21 cellular contexts compared by ENCODE assay signal in genomic region chr16:84374160-84374489, GRCh38. TPM values are rescaled to one million over a fixed set of nuclear protein-coding genes. Genes with fewer than 3 reads are reported as not detected.
DNase-seq lines count a peak whose midpoint lies in the region; ATAC-seq and TF ChIP-seq lines count a peak whose summit lies in the region.
"Had no signal": no experiment of that assay in that cellular context is flagged by ENCODE, and none has a peak within 500 bp of the region (broad histone marks: within the 10 kb centered on the region; RNA-seq: fewer than 3 reads in every experiment).

No MANE protein-coding gene starts in this region.

- H3K36me3 Mint-ChIP-seq in brain: no peaks in the 10 kb centered on the region
- no peaks in the 10 kb centered on the region for H3K36me3 Mint-ChIP-seq in H9 (ENCODE audit: insufficient read depth in 1 of 3, low read depth in 3 of 3)
- H3K36me3 Mint-ChIP-seq: CD8-positive, alpha-beta T cell had no signal

- no peak overlapping the region for H3K4me2 ChIP-seq in H9 (ENCODE audit: insufficient read depth, insufficient read length, low read length)

- TF ChIP-seq CTCF in brain (conservative IDR thresholded peaks at IDR 0.05): no peak
- TF ChIP-seq CTCF in neutrophil (IDR thresholded peaks at IDR 0.05): no peak
- no peak for TF ChIP-seq CTCF in H9 (conservative IDR thresholded peaks at IDR 0.05)

- H3K56ac ChIP-seq in H9 (ENCODE audit: insufficient read length, low read depth, low read length): no peak overlapping the region

- no peak overlapping the region for H3K18ac ChIP-seq in H9 (ENCODE audit: insufficient read length, low read depth, low read length)

- ATAC-seq in activated CD4-positive, CD25-positive, alpha-beta regulatory T cell treated with anti-CD3 and anti-CD28 coated beads, Interleukin-2, amount 50 U/mL, for 24 hours: peak; percentile 60 to 67
- ATAC-seq: CD8-positive, alpha-beta T cell; HCT116; K562; Right ventricle myocardium inferior had no signal

- no peaks in the 10 kb centered on the region for H3K36me3 ChIP-seq in neutrophil
- H3K36me3 ChIP-seq: Peyer's patch had no signal

- no peak overlapping the region for H2BK20ac ChIP-seq in H9 (ENCODE audit: low read depth, low read length, poor library complexity, severe bottlenecking)

- H2AK5ac ChIP-seq in H9 (ENCODE audit: insufficient read length, low read length): no peak overlapping the region

- H3K9ac ChIP-seq in H9 (ENCODE audit: extremely low read depth, insufficient read length, low read length): no peak overlapping the region

- H2BK120ac ChIP-seq in H9 (ENCODE audit: low read depth, low read length, poor library complexity, severe bottlenecking): no peak overlapping the region

- H3K79me2 ChIP-seq in H9 (ENCODE audit: insufficient read depth, low read length): no peaks in the 10 kb centered on the region

- peaks cover 38% of the 10 kb centered on the region for H3K4me1 Mint-ChIP-seq in brain
- peaks cover 14 to 27% of the 10 kb centered on the region in 2 experiments for H3K4me1 Mint-ChIP-seq in H9

- H3K9me3 ChIP-seq in neutrophil: no peaks in the 10 kb centered on the region
- no peaks in the 10 kb centered on the region for H3K9me3 ChIP-seq in H9 (ENCODE audit: control insufficient read depth, low read depth, low read length)
- H3K9me3 ChIP-seq: Peyer's patch had no signal

- H3K27me3 Mint-ChIP-seq in brain (peaks cover 16% of the 10 kb centered on the region), H9 (ENCODE audit: low read depth) (peaks cover 20% of the 10 kb centered on the region)

- no peak overlapping the region for H2AFZ ChIP-seq in H9 (ENCODE audit: low read length)

- H3T11ph ChIP-seq in H9 (ENCODE audit: low read length): no peak overlapping the region

- no peak overlapping the region for H2BK15ac ChIP-seq in H9 (ENCODE audit: low read depth, low read length)

- peak overlapping the region in 2 of 5 experiments; percentile 15 to 56 for H3K4me3 Mint-ChIP-seq in brain
- no peak overlapping the region for H3K4me3 Mint-ChIP-seq in H9
- H3K4me3 Mint-ChIP-seq: CD8-positive, alpha-beta T cell had no signal

- DNase-seq in activated CD4-positive, CD25-positive, alpha-beta regulatory T cell (lab: John Stamatoyannopoulos, UW): no peak
- DNase-seq in HT1080 (ENCODE audit: low read depth) (peak; percentile 5), H9 (no peak), DMS79 (lab: John Stamatoyannopoulos, UW) (no peak), T1000 (lab: John Stamatoyannopoulos, UW) (no peak)
- DNase-seq: 8988T; CD8-positive, alpha-beta T cell; DND-41; GDM1; NCI-H1436; NCI-H2029; NCI-H510A treated with DMSO at 0.1 percent for 48 hours; Peyer's patch had no signal

- no CpG with 5 or more reads among the region's 4 CpGs for WGBS in H9 (ENCODE audit: extremely low coverage, insufficient read length, low lambda C conversion rate)

- no peak overlapping the region for H2BK5ac ChIP-seq in H9 (ENCODE audit: insufficient read length, low read length)

- H3K27ac ChIP-seq in neutrophil (peak overlapping the region; percentile 60), H9 (ENCODE audit: insufficient read length, low read depth, low read length) (no peak overlapping the region)
- H3K27ac ChIP-seq: HL-60, Peyer's patch had no signal

- no peak overlapping the region for H4K91ac ChIP-seq in H9 (ENCODE audit: insufficient read length, low read depth, low read length)

- H3K27me3 ChIP-seq in neutrophil (peaks cover under 1% of the 10 kb centered on the region), H9 (ENCODE audit: insufficient read depth, low read length) (no peaks in the 10 kb centered on the region; the same call in 1 of the 2 replicates)

- no peaks in the 10 kb centered on the region for H3K79me1 ChIP-seq in H9 (ENCODE audit: insufficient read depth, low read depth, low read length, poor library complexity, severe bottlenecking)

- H3K9me3 Mint-ChIP-seq in brain (peaks cover 0 to 6% (median 0%) of the 10 kb centered on the region in 5 experiments), H9 (no peaks in the 10 kb centered on the region)
- H3K9me3 Mint-ChIP-seq: CD8-positive, alpha-beta T cell had no signal

- no peak overlapping the region for H4K8ac ChIP-seq in H9 (replicated peaks; ENCODE audit: insufficient read length, low read depth, low read length)

- no peak overlapping the region for H2BK12ac ChIP-seq in H9 (ENCODE audit: insufficient read length, low read depth, low read length)

- no peaks in the 10 kb centered on the region for H3K23me2 ChIP-seq in H9 (ENCODE audit: insufficient read length, low read depth, low read length, poor library complexity, severe bottlenecking)

- H4K20me1 ChIP-seq in H9 (ENCODE audit: control insufficient read depth, insufficient read depth, insufficient read length): no peaks in the 10 kb centered on the region

- H3K4me3 ChIP-seq in neutrophil (ENCODE audit: low read depth in 1 of 2, low read length in 1 of 2): no peak overlapping the region
- H3K4me3 ChIP-seq: K562, Peyer's patch had no signal

- H3K4me1 ChIP-seq in neutrophil (ENCODE audit: control insufficient read depth in 1 of 2, insufficient read depth in 1 of 2, low read depth in 1 of 2, low read length in 1 of 2) (peaks cover 58 to 66% of the 10 kb centered on the region in 2 experiments), H9 (ENCODE audit: insufficient read depth, low read length) (peaks cover 9% of the 10 kb centered on the region; the same call in 1 of the 2 replicates)

- no peak overlapping the region for H3K23ac ChIP-seq in H9 (ENCODE audit: insufficient read length, low read depth, low read length)

- H3K27ac Mint-ChIP-seq in brain: peak overlapping the region in 4 of 5 experiments; percentile 29 to 92 (median 36)
- no peak overlapping the region; a peak in 1 of 7 replicates for H3K27ac Mint-ChIP-seq in H9
- H3K27ac Mint-ChIP-seq: CD8-positive, alpha-beta T cell had no signal

- H3K14ac ChIP-seq in H9 (ENCODE audit: insufficient read depth, low read length): no peak overlapping the region

- H3K4ac ChIP-seq in H9 (ENCODE audit: low read depth, low read length): no peak overlapping the region

- no peak overlapping the region for H4K5ac ChIP-seq in H9 (ENCODE audit: insufficient read length, low read depth, low read length)

RNA-seq across cellular contexts. Expression of gene ATP2C2, which starts 5.8 kb away (rescaled TPM):
- not detected in 2 replicates for total RNA-seq in HT1080 (2014; rRNA removed; shearing (Covaris generic))
- polyA plus RNA-seq in HT1080 (2015; cell fraction: cytosol; rRNA removed): 0.70 and 1.1 TPM in 2 replicates
- 3.4 TPM in 2 replicates for polyA plus RNA-seq in HT1080 (2015; cell fraction: nucleus; rRNA removed)
- polyA plus RNA-seq in brain (ENCODE audit: insufficient read depth, low read depth, low replicate concordance): 1.2 TPM
- 2.8 and 4.0 TPM in 2 replicates for total RNA-seq in H9 (2021)
- total RNA-seq: CD8-positive, alpha-beta T cell; Right ventricle myocardium inferior had no signal
- polyA plus RNA-seq: BJ, K562 had no signal

Comparison
In these comparisons a context has a peak if more than half of its experiments do, and no peak if none do; other contexts are left out.
1. H3K27ac Mint-ChIP-seq: peak in brain (4 of 5); none in H9 (0 of 3).